ENCODE assay signal across 1 cellular context in genomic region chr19:49439841-49440240, GRCh38.
TF ChIP-seq lines count a peak whose summit lies in the region.

No MANE protein-coding gene starts in this region.

TF ChIP-seq in H1, 55 proteins besides CTCF, POLR2A, EP300 and RAD21:
- TF ChIP-seq SP1 (IDR thresholded peaks at IDR 0.05; ENCODE audit: low read depth, low read length): no peak
- no peak for TF ChIP-seq CHD1 (IDR thresholded peaks at IDR 0.05; ENCODE audit: low read depth, low read length)
- no peak for TF ChIP-seq RFX5 (IDR thresholded peaks at IDR 0.05; ENCODE audit: borderline replicate concordance, low read depth, low read length)
- TF ChIP-seq TBP (IDR thresholded peaks at IDR 0.05; ENCODE audit: low read depth, low read length): no peak
- TF ChIP-seq NRF1 (IDR thresholded peaks at IDR 0.05; ENCODE audit: low read depth, low read length): no peak
- TF ChIP-seq SP2 (IDR thresholded peaks at IDR 0.05; ENCODE audit: low read length): no peak
- TF ChIP-seq BACH1 (IDR thresholded peaks at IDR 0.05; ENCODE audit: low read length): no peak
- no peak for TF ChIP-seq ATF2 (IDR thresholded peaks at IDR 0.05; ENCODE audit: low read length)
- no peak for TF ChIP-seq CREB1 (IDR thresholded peaks at IDR 0.05)
- TF ChIP-seq BCL11A (IDR thresholded peaks at IDR 0.05; ENCODE audit: low read depth in 2 of 2, low read length in 2 of 2): no peak
- TF ChIP-seq TCF12 (IDR thresholded peaks at IDR 0.05; ENCODE audit: low read depth, low read length): no peak
- no peak for TF ChIP-seq USF2 (IDR thresholded peaks at IDR 0.05; ENCODE audit: low read length)
- TF ChIP-seq ZNF274 (IDR thresholded peaks at IDR 0.05; ENCODE audit: borderline replicate concordance, extremely low read depth, low read length): no peak
- TF ChIP-seq CEBPB (IDR thresholded peaks at IDR 0.05; ENCODE audit: low read depth, low read length): no peak
- TF ChIP-seq HDAC2 (IDR thresholded peaks at IDR 0.05; ENCODE audit: borderline replicate concordance in 1 of 2, low read depth in 2 of 2, low read length in 2 of 2): no peak
